ENCODE assay signal across 8 cellular contexts in genomic region chr18:9137168-9138066, GRCh38. TPM values are rescaled to one million over a fixed set of nuclear protein-coding genes. Genes with fewer than 3 reads are reported as not detected.
DNase-seq lines count a peak whose midpoint lies in the region; ATAC-seq and TF ChIP-seq lines count a peak whose summit lies in the region.

No MANE protein-coding gene starts in this region.

- no peaks in the 10 kb centered on the region for H3K9me3 ChIP-seq in A673 (ENCODE audit: low read depth, low read length, poor library complexity, severe bottlenecking)

- intact Hi-C loops in A673 (cut with micrococcal nuclease; ENCODE audit: unreplicated experiment), result no loop called here

- TF ChIP-seq CTCF in A673 (conservative IDR thresholded peaks at IDR 0.05; ENCODE audit: low read depth, low read length), result no peak

- H3K4me3 ChIP-seq in A673 (ENCODE audit: low read depth, low read length, poor library complexity, severe bottlenecking), result peak overlapping the region; percentile 68

- H3K27me3 ChIP-seq in A673 (replicated peaks; ENCODE audit: insufficient read depth, low read depth, low read length, poor library complexity) (no peaks in the 10 kb centered on the region), layer of hippocampus (ENCODE audit: control insufficient read depth, insufficient read depth, low read length) (no peaks in the 10 kb centered on the region)

- H3K4me1 ChIP-seq in A673 (ENCODE audit: insufficient read depth, low read length, poor library complexity, severe bottlenecking), result peaks cover 23% of the 10 kb centered on the region

- peak; percentile 25 for ATAC-seq in GM18858 (IDR thresholded peaks at IDR 0.05; ENCODE audit: unreplicated experiment)
- ATAC-seq in HG03064 (IDR thresholded peaks at IDR 0.05; ENCODE audit: low read depth, unreplicated experiment), result peak; percentile 38
- peak; percentile 38 to 42 for ATAC-seq in activated CD4-positive, CD25-positive, alpha-beta regulatory T cell treated with anti-CD3 and anti-CD28 coated beads, Interleukin-2, amount 50 U/mL, for 24 hours

- POLR2A ChIA-PET in A673 (lab: Charles Lee; ENCODE audit: low non-redundant PET), result no interaction called here

- no TSS peak for BruUV-seq in A673 (replicated peaks; lab: Mats Ljungman, UMichigan)

- H3K36me3 ChIP-seq in A673 (ENCODE audit: insufficient read depth, low read length, poor library complexity, severe bottlenecking), result peaks cover 19% of the 10 kb centered on the region

- H3K27ac ChIP-seq in A673 (ENCODE audit: low read depth, low read length, poor library complexity, severe bottlenecking), result no peak overlapping the region
- peak overlapping the region; percentile 99 for H3K27ac ChIP-seq in layer of hippocampus (ENCODE audit: low read depth, low read length)

- CTCF ChIA-PET in A673 (lab: Charles Lee), result interaction anchor here (0.6 kb wide), 1 partner anchor 573 kb away, joined by 3 read pairs; no protein-coding TSS in a partner anchor

- DNase-seq in A673 (ENCODE audit: low spot score) (peak; percentile 76), NCI-H2196 treated with DMSO at 0.1 percent for 48 hours (lab: John Stamatoyannopoulos, UW; ENCODE audit: unreplicated experiment) (peak; percentile 67), cerebellum (ENCODE audit: low spot score) (peak; percentile 85)
- peak; percentile 70 to 72 for DNase-seq in stimulated activated CD4-positive, alpha-beta T cell treated with anti-CD3 and anti-CD28 coated beads, Interleukin-2, amount 100 ng/mL, for 24 hours

RNA-seq across cellular contexts. Expression of gene ANKRD12, which starts 0.8 kb away (rescaled TPM):
- total RNA-seq in A673 (2021) (23.7 and 24.2 TPM in 2 replicates), cerebellum (102 TPM)

RNA-seq across cellular contexts. Expression of gene NDUFV2, which starts 34.9 kb away (rescaled TPM):
- total RNA-seq in A673 (2021) (154 and 161 TPM in 2 replicates), cerebellum (80.8 TPM)
